ENCODE assay signal across 1 cellular context in genomic region chr17:47684025-47684424, GRCh38.
TF ChIP-seq lines count a peak whose summit lies in the region.

No MANE protein-coding gene starts in this region.

TF ChIP-seq in H1, 55 proteins besides CTCF, POLR2A, EP300 and RAD21:
- TF ChIP-seq POLR2AphosphoS5 (IDR thresholded peaks at IDR 0.05; ENCODE audit: low read depth, low read length): peak; percentile 63; the same call in 1 of the 2 replicates
- no peak for TF ChIP-seq YY1 (IDR thresholded peaks at IDR 0.05; ENCODE audit: low read depth, low read length)
- TF ChIP-seq SUZ12 (IDR thresholded peaks at IDR 0.05; ENCODE audit: low read length): no peak
